Comparison of ENCODE assay signal across 9 cellular contexts in the genomic region with DNA sequence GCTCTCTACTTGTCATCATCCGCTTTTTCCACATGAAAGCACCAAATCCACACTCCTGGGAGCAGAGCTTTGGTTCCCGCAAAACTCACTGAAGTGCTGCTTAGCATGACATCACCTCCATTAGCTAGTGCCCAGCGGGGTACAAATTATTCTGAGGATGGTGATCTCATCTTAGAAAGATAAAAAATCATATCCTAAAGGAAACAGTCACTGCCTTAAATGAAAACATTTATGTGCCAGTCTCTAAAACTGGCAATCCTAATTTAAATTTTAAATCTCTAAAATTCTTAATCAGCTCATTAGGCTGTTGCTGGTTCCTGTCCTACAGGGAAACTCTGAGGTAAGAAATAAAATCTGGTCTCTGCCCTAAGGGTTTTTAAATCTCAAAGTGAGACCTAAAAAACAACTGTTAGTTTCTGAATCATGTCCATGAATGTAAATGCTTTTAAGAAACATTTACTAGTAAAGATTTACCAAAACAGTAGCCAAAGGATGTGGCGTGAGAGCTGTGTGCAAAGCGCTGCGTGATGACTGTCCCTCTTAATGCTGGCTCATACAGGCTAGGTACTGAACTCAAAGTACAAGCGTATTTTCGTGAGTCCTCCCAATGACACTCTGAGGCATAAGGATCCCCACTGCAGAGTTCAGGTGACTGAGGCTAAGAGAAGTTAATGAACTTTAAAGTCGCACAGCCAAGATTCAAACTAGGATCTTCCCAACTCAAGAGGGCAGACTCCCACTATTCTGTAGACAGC. TPM values are rescaled to one million over a fixed set of nuclear protein-coding genes. Genes with fewer than 3 reads are reported as not detected.
DNase-seq lines count a peak whose midpoint lies in the region; ATAC-seq lines count a peak whose summit lies in the region.
"Had no signal": no experiment of that assay in that cellular context is flagged by ENCODE, and none has a peak within 500 bp of the region (broad histone marks: within the 10 kb centered on the region; RNA-seq: fewer than 3 reads in every experiment).

No MANE protein-coding gene starts in this region.

- ATAC-seq in activated T-cell treated with anti-CD3 and anti-CD28 coated beads, Interleukin-2, amount 50 U/mL, for 72 hours (replicated peaks in 1 of 2), result no peak
- no peak for ATAC-seq in HG02571 (IDR thresholded peaks at IDR 0.05; ENCODE audit: unreplicated experiment)

- peak overlapping the region; percentile 57 for H3K27ac Mint-ChIP-seq in activated T-cell treated with anti-CD3 and anti-CD28 coated beads, Interleukin-2, amount 50 U/mL, for 72 hours

- peaks cover 65% of the 10 kb centered on the region for H3K4me1 Mint-ChIP-seq in activated T-cell treated with anti-CD3 and anti-CD28 coated beads, Interleukin-2, amount 50 U/mL, for 72 hours (ENCODE audit: low read depth)

- H3K36me3 Mint-ChIP-seq in activated T-cell treated with anti-CD3 and anti-CD28 coated beads, Interleukin-2, amount 50 U/mL, for 72 hours (ENCODE audit: insufficient read depth in 2 of 2), result peaks cover 14 to 24% of the 10 kb centered on the region in 2 donors

- no peaks in the 10 kb centered on the region for H3K9me3 Mint-ChIP-seq in activated T-cell treated with anti-CD3 and anti-CD28 coated beads, Interleukin-2, amount 50 U/mL, for 72 hours

- peak in 1 of 2 donors; percentile 18 for DNase-seq in activated T-cell treated with anti-CD3 and anti-CD28 coated beads, Interleukin-2, amount 50 U/mL, for 72 hours
- no peak for DNase-seq in activated T-cell treated with anti-CD3 and anti-CD28 coated beads for 4 hours
- peak; percentile 42 for DNase-seq in NCI-H69 (lab: John Stamatoyannopoulos, UW)
- DNase-seq in dermis blood vessel endothelial cell, result peak; percentile 58
- peak; percentile 49 for DNase-seq in retina
- no peak for DNase-seq in islet precursor cell
- DNase-seq in UCSD-AML1 (lab: John Stamatoyannopoulos, UW; ENCODE audit: unreplicated experiment), result no peak
- DNase-seq: stimulated activated CD4-positive, alpha-beta T cell treated with anti-CD3 and anti-CD28 coated beads, Interleukin-12 subunit alpha, Interleukin-12 subunit beta, amount 100 ng/mL, for 4 hours had no signal

- H3K27me3 Mint-ChIP-seq in activated T-cell treated with anti-CD3 and anti-CD28 coated beads, Interleukin-2, amount 50 U/mL, for 72 hours (ENCODE audit: low read depth), result no peaks in the 10 kb centered on the region

- peak overlapping the region; percentile 23 to 75 for H3K4me3 Mint-ChIP-seq in activated T-cell treated with anti-CD3 and anti-CD28 coated beads, Interleukin-2, amount 50 U/mL, for 72 hours

RNA-seq across cellular contexts. Expression of a gene that starts 4.5 kb away (rescaled TPM):
- 10 to 100 TPM; 48.9 to 50.6 TPM for total RNA-seq in activated T-cell treated with anti-CD3 and anti-CD28 coated beads, Interleukin-2, amount 50 U/mL, for 72 hours
- total RNA-seq in dermis blood vessel endothelial cell, result 59.9 and 65.3 TPM in 2 replicates

RNA-seq across cellular contexts. Expression of a gene that starts 4.8 kb away (rescaled TPM):
- total RNA-seq in activated T-cell treated with anti-CD3 and anti-CD28 coated beads, Interleukin-2, amount 50 U/mL, for 72 hours, result 10 to 100 TPM; 24.1 to 34.2 TPM
- 15.8 and 16.8 TPM in 2 replicates for total RNA-seq in dermis blood vessel endothelial cell

Comparison
In these comparisons a context has a peak if more than half of its experiments do, and no peak if none do; other contexts are left out.
1. DNase-seq: peak in NCI-H69 (single experiment), dermis blood vessel endothelial cell (single experiment) and retina (single experiment); none in activated T-cell treated with anti-CD3 and anti-CD28 coated beads for 4 hours (single experiment), islet precursor cell (single experiment) and UCSD-AML1 (single experiment).